12 cellular contexts compared by ENCODE assay signal in the genomic region with DNA sequence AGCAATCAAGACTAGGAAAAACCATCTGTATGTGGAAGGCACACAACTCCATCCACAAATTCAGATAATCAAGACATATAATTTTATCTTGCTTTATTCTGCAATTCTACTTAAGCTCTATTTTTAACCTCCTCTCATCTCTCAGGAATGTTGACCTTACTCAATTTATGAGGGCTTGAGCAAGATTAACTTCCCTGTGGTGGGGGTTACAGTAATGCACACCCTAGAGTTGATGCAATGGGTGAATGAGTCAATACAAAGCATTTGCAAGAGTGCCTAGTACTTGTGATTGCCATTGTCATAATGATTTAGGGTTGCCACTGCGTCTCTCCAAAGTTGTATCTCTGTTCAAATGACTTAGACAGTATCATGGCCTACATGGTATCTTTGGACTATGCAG.
DNase-seq lines count a peak whose midpoint lies in the region; ATAC-seq, FAIRE-seq and TF ChIP-seq lines count a peak whose summit lies in the region.
"Had no signal": no experiment of that assay in that cellular context is flagged by ENCODE, and none has a peak within 500 bp of the region (broad histone marks: within the 10 kb centered on the region; RNA-seq: fewer than 3 reads in every experiment).

No MANE protein-coding gene starts in this region.

- no peaks in the 10 kb centered on the region for H3K79me2 ChIP-seq in SK-N-SH (ENCODE audit: insufficient read depth)

- H3K36me3 ChIP-seq in SK-N-SH (replicated peaks in 1 of 2; ENCODE audit: control insufficient read depth in 1 of 2, insufficient read depth in 2 of 2, low read length in 1 of 2) = no peaks in the 10 kb centered on the region
- H3K36me3 ChIP-seq: ascending aorta had no signal

- no peak for TF ChIP-seq RAD21 in SK-N-SH (IDR thresholded peaks at IDR 0.05; ENCODE audit: low read length)

- CTCF ChIA-PET in SK-N-SH (lab: Yijun Ruan, JAX) = no interaction called here

- DNase-seq in SIG-M5 treated with dmso at 0.1 percent for 504 hours (lab: John Stamatoyannopoulos, UW; ENCODE audit: unreplicated experiment) (peak; percentile 9), SIG-M5 (lab: John Stamatoyannopoulos, UW) (no peak), SK-N-SH (no peak), foreskin fibroblast (peak; percentile 43 to 82), frontal cortex (ENCODE audit: low spot score in 2 of 2) (no peak), NCI-H1436 (lab: John Stamatoyannopoulos, UW) (no peak)
- DNase-seq: NCI-H2171 treated with DMSO at 0.1 percent for 48 hours, SHP77 treated with DMSO at 0.1 percent for 48 hours had no signal

- H3K4me2 ChIP-seq in SK-N-SH = peak overlapping the region; percentile 34

- no peaks in the 10 kb centered on the region for H3K9me3 ChIP-seq in SK-N-SH
- H3K9me3 ChIP-seq: ascending aorta had no signal

- H2AFZ ChIP-seq in SK-N-SH (ENCODE audit: low read depth) = no peak overlapping the region

- POLR2A ChIA-PET in SK-N-SH (lab: Yijun Ruan, JAX) = no interaction called here

- no peaks in the 10 kb centered on the region for H4K20me1 ChIP-seq in SK-N-SH (ENCODE audit: insufficient read depth)

- peaks cover 0 to 4% of the 10 kb centered on the region in 2 experiments; a peak in 1 of 4 replicates for H3K4me1 ChIP-seq in SK-N-SH (ENCODE audit: control insufficient read depth in 1 of 2, insufficient read depth in 2 of 2, low read depth in 1 of 2, low read length in 1 of 2)
- H3K4me1 ChIP-seq: ascending aorta had no signal

- WGBS in SK-N-SH (ENCODE audit: low lambda C conversion rate) = 36% methylated on average over 1 of the region's 1 CpG

- peak overlapping the region in 1 of 2 experiments; percentile 91; a peak in 2 of 4 replicates for H3K27ac ChIP-seq in SK-N-SH (ENCODE audit: low read depth in 2 of 2, low read length in 1 of 2)
- H3K27ac ChIP-seq: ascending aorta had no signal

- ATAC-seq in HG03439 (IDR thresholded peaks at IDR 0.05; ENCODE audit: unreplicated experiment) (no peak), HG03108 (IDR thresholded peaks at IDR 0.05; ENCODE audit: unreplicated experiment) (no peak)
- ATAC-seq: WTC11 had no signal

- peak in 1 of 2 experiments; percentile 79; a peak in 2 of 4 replicates for TF ChIP-seq EP300 in SK-N-SH (IDR thresholded peaks at IDR 0.05; ENCODE audit: borderline replicate concordance in 1 of 2, low read depth in 1 of 2, low read length in 1 of 2)

- H3K27me3 ChIP-seq in SK-N-SH (ENCODE audit: insufficient read depth) = no peaks in the 10 kb centered on the region
- H3K27me3 ChIP-seq: ascending aorta had no signal

- H3K4me3 ChIP-seq in SK-N-SH (ENCODE audit: low read depth in 2 of 2, low read length in 1 of 2) (no peak overlapping the region), foreskin fibroblast (ENCODE audit: low read depth in 1 of 2, low read length in 2 of 2) (no peak overlapping the region)
- H3K4me3 ChIP-seq: ascending aorta had no signal

- peaks cover 14% of the 10 kb centered on the region for H3F3A ChIP-seq in SK-N-SH (replicated peaks; ENCODE audit: insufficient read depth)

- peak overlapping the region; percentile 45 for H3K9ac ChIP-seq in SK-N-SH

- TF ChIP-seq CTCF in SK-N-SH (IDR thresholded peaks at IDR 0.05) = no peak
- no peak for TF ChIP-seq CTCF in foreskin fibroblast (IDR thresholded peaks at IDR 0.05; ENCODE audit: low read depth, low read length)

- no peak for FAIRE-seq in frontal cortex (lab: Jason Lieb, UNC)

- no peaks in the 10 kb centered on the region for H3K9me2 ChIP-seq in SK-N-SH

TF ChIP-seq in SK-N-SH, 30 proteins besides CTCF, POLR2A, EP300 and RAD21:
- peak; percentile 76 for TF ChIP-seq JUND (IDR thresholded peaks at IDR 0.05)
- TF ChIP-seq USF1 (IDR thresholded peaks at IDR 0.05; ENCODE audit: borderline replicate concordance, low read depth) = no peak
- peak; percentile 71 for TF ChIP-seq PBX3 (IDR thresholded peaks at IDR 0.05)
- peak; percentile 71; the same call in 1 of the 2 replicates for TF ChIP-seq RXRA (IDR thresholded peaks at IDR 0.05; ENCODE audit: borderline replicate concordance, low read depth)
- peak; percentile 50 for TF ChIP-seq NFIC (IDR thresholded peaks at IDR 0.05; ENCODE audit: borderline replicate concordance)
- no peak for TF ChIP-seq TAF1 (IDR thresholded peaks at IDR 0.05; ENCODE audit: borderline replicate concordance, low read depth, low read length)
- TF ChIP-seq FOSL2 (IDR thresholded peaks at IDR 0.05; ENCODE audit: borderline replicate concordance, low read depth) = peak; percentile 63
- TF ChIP-seq YY1 (IDR thresholded peaks at IDR 0.05; ENCODE audit: low read depth) = no peak
- TF ChIP-seq POLR2AphosphoS5 (IDR thresholded peaks at IDR 0.05; ENCODE audit: low read depth, low read length) = no peak
- no peak for TF ChIP-seq FOXM1 (IDR thresholded peaks at IDR 0.05; ENCODE audit: low read depth)
- peak; percentile 19; the same call in 1 of the 2 replicates for TF ChIP-seq TEAD4 (IDR thresholded peaks at IDR 0.05; ENCODE audit: borderline replicate concordance, insufficient read depth)
- TF ChIP-seq MEF2A (IDR thresholded peaks at IDR 0.05; ENCODE audit: borderline replicate concordance, low read depth) = peak; percentile 94

Comparison
In these comparisons a context has a peak if more than half of its experiments do, and no peak if none do; other contexts are left out.
1. DNase-seq: peak in SIG-M5 treated with dmso at 0.1 percent for 504 hours (single experiment) and foreskin fibroblast (2 of 2); none in SIG-M5 (single experiment), SK-N-SH (single experiment), frontal cortex (0 of 2) and NCI-H1436 (single experiment).